In the genomic region with DNA sequence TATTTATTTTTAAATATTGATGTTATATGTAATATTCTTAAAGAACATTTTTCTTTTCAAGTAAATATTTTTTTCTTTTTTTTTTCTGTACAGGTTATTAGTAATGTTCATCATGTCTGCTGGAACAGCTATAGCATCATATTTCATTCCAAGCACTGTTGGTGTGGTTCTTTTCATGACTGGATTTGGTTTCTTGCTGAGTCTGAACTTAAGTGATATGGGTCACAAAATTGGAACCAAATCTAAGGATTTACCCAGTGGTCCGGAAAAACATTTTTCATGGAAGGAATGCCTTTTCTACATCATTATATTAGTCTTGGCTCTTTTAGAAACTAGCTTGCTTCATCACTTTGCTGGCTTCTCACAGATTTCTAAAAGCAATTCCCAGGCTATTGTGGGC, we compare ENCODE assay signal across 23 cellular contexts.
"Had no signal": no experiment of that assay in that cellular context is flagged by ENCODE, and none has a peak within 500 bp of the region (broad histone marks: within the 10 kb centered on the region; RNA-seq: fewer than 3 reads in every experiment).

No MANE protein-coding gene starts in this region.

- H3K4me3 ChIP-seq: esophagus muscularis mucosa, gastrocnemius medialis, transverse colon had no signal

- H3K27ac Mint-ChIP-seq: activated naive CD4-positive, alpha-beta T cell treated with anti-CD3 and anti-CD28 coated beads for 36 hours; activated naive CD8-positive, alpha-beta T cell treated with anti-CD3 and anti-CD28 coated beads for 36 hours; T-helper 17 cell had no signal

- H3K4me3 Mint-ChIP-seq: activated naive CD4-positive, alpha-beta T cell treated with anti-CD3 and anti-CD28 coated beads for 36 hours; activated naive CD8-positive, alpha-beta T cell treated with anti-CD3 and anti-CD28 coated beads for 36 hours; naive thymus-derived CD8-positive, alpha-beta T cell; T-helper 17 cell had no signal

- H3K4me1 ChIP-seq: transverse colon had no signal

- H3K9me3 Mint-ChIP-seq: activated naive CD4-positive, alpha-beta T cell treated with anti-CD3 and anti-CD28 coated beads for 36 hours; activated naive CD8-positive, alpha-beta T cell treated with anti-CD3 and anti-CD28 coated beads for 36 hours; naive thymus-derived CD8-positive, alpha-beta T cell had no signal

- H3K27me3 ChIP-seq: esophagus muscularis mucosa, gastrocnemius medialis, transverse colon had no signal

- H3K27me3 Mint-ChIP-seq: activated naive CD8-positive, alpha-beta T cell treated with anti-CD3 and anti-CD28 coated beads for 36 hours; naive thymus-derived CD8-positive, alpha-beta T cell; T-helper 17 cell had no signal

- H3K9me3 ChIP-seq: esophagus muscularis mucosa, gastrocnemius medialis, transverse colon had no signal

- DNase-seq: activated CD4-positive, alpha-beta T cell treated with anti-CD3 and anti-CD28 coated beads for 48 hours; activated CD4-positive, alpha-beta T cell treated with anti-CD3 and anti-CD28 coated beads, Interleukin-2, amount 50 U/mL, for 48 hours; activated CD8-positive, alpha-beta memory T cell treated with anti-CD3 and anti-CD28 coated beads for 24 hours; activated effector memory CD4-positive, alpha-beta T cell treated with Interleukin-2 at 50 U/mL for 16 hours; activated naive CD4-positive, alpha-beta T cell treated with anti-CD3 and anti-CD28 coated beads for 36 hours; activated naive CD8-positive, alpha-beta T cell treated with anti-CD3 and anti-CD28 coated beads for 36 hours; amniotic stem cell; cortex of kidney; gastrocnemius medialis; glutamatergic neuron; kidney; left colon; midbrain; naive thymus-derived CD8-positive, alpha-beta T cell; posterior cingulate gyrus; right cardiac atrium; stimulated activated CD4-positive, alpha-beta T cell treated with anti-CD3 and anti-CD28 coated beads, Interleukin-2, amount 100 ng/mL, for 48 hours; stimulated activated naive CD4-positive, alpha-beta T cell treated with Interleukin-2 at 50 U/mL for 16 hours; T-helper 17 cell; T1000; transverse colon; WERI-Rb-1 had no signal

- FAIRE-seq: kidney had no signal
